ENCODE assay signal across 19 cellular contexts in the genomic region with DNA sequence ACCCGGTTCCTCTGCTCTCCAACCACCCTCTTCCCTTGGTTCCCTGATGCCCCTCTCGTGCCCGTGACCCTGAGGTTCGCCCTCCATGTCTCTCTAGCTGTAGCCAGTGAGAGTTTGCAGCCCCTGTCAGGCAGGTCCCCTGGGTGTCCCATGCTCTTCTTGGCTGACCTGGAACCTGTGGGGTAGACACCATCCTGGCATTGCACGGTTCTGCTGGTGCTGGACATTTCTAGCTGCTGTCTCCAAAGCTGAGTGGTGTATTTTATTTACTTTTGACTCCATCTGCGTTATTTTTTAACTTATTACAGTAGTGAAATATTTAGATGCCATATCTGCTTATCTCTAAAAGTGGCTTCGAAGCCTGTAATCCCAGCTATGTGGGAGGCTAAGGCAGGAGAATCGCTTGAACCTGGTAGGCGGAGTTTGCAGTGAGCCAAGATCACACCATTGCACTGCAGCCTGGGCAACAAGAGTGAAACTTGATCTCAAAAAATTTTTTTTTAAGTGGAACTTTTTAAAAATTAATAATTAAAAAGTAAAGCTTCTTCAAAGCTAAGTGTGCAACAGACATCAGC. TPM values are rescaled to one million over a fixed set of nuclear protein-coding genes. Genes with fewer than 3 reads are reported as not detected.
DNase-seq lines count a peak whose midpoint lies in the region; ATAC-seq and TF ChIP-seq lines count a peak whose summit lies in the region.
"Had no signal": no experiment of that assay in that cellular context is flagged by ENCODE, and none has a peak within 500 bp of the region (broad histone marks: within the 10 kb centered on the region; RNA-seq: fewer than 3 reads in every experiment).

No MANE protein-coding gene starts in this region.

- H3K27ac Mint-ChIP-seq in activated CD8-positive, alpha-beta memory T cell treated with anti-CD3 and anti-CD28 coated beads, Interleukin-2, amount 10 ng/mL, durations not matched to agents 7 days and 5 days: no peak overlapping the region
- H3K27ac Mint-ChIP-seq in nephron progenitor cell: peak overlapping the region; percentile 16
- H3K27ac Mint-ChIP-seq: CD4-positive, alpha-beta T cell had no signal

- no peaks in the 10 kb centered on the region for H3K9me3 Mint-ChIP-seq in activated CD8-positive, alpha-beta memory T cell treated with anti-CD3 and anti-CD28 coated beads, Interleukin-2, amount 10 ng/mL, durations not matched to agents 7 days and 5 days (ENCODE audit: low read depth)
- peaks cover 10% of the 10 kb centered on the region for H3K9me3 Mint-ChIP-seq in nephron progenitor cell
- H3K9me3 Mint-ChIP-seq: CD4-positive, alpha-beta T cell had no signal

- CTCF ChIA-PET in activated CD8-positive, alpha-beta memory T cell treated with anti-CD3 and anti-CD28 coated beads, Interleukin-2, amount 10 ng/mL, durations not matched to agents 7 days and 5 days (lab: Charles Lee): interaction anchor here (1.0 kb wide), 1 partner anchor 16 kb away, joined by 4 read pairs; no protein-coding TSS in a partner anchor

- no peak for ATAC-seq in activated CD8-positive, alpha-beta memory T cell treated with anti-CD3 and anti-CD28 coated beads, Interleukin-2, amount 10 ng/mL, durations not matched to agents 7 days and 5 days
- no peak for ATAC-seq in HG02610 (IDR thresholded peaks at IDR 0.05; ENCODE audit: unreplicated experiment)
- ATAC-seq: HCT116 had no signal

- DNase-seq in activated CD8-positive, alpha-beta memory T cell treated with anti-CD3 and anti-CD28 coated beads for 24 hours: peak; percentile 43
- DNase-seq in activated CD8-positive, alpha-beta memory T cell treated with anti-CD3 and anti-CD28 coated beads, Interleukin-2, amount 10 ng/mL, durations not matched to agents 7 days and 5 days: no peak
- DNase-seq in amniotic epithelial cell (ENCODE audit: low read depth) (peak; percentile 63), nephron progenitor cell (no peak), ureter (ENCODE audit: low spot score) (peak; percentile 25), NCI-H345 treated with DMSO at 0.1 percent for 48 hours (lab: John Stamatoyannopoulos, UW; ENCODE audit: unreplicated experiment) (no peak), glomerular visceral epithelial cell (ENCODE audit: extremely low spot score) (no peak)
- DNase-seq: CD4-positive, alpha-beta T cell; DMS53; GOT3; KBM-7; NCI-H1105; NCI-H2081; NCI-H2171 treated with DMSO at 0.1 percent for 48 hours; NCI-H748 treated with DMSO at 0.1 percent for 48 hours; OCI-M1; SIG-M5 had no signal

- peaks cover 4% of the 10 kb centered on the region for H3K4me1 Mint-ChIP-seq in activated CD8-positive, alpha-beta memory T cell treated with anti-CD3 and anti-CD28 coated beads, Interleukin-2, amount 10 ng/mL, durations not matched to agents 7 days and 5 days
- H3K4me1 Mint-ChIP-seq in nephron progenitor cell: peaks cover 11% of the 10 kb centered on the region

- H3K27me3 Mint-ChIP-seq in activated CD8-positive, alpha-beta memory T cell treated with anti-CD3 and anti-CD28 coated beads, Interleukin-2, amount 10 ng/mL, durations not matched to agents 7 days and 5 days: no peaks in the 10 kb centered on the region
- H3K27me3 Mint-ChIP-seq in nephron progenitor cell (ENCODE audit: low read depth, poor library complexity): peaks cover 3% of the 10 kb centered on the region
- H3K27me3 Mint-ChIP-seq: CD4-positive, alpha-beta T cell had no signal

- peaks cover 5% of the 10 kb centered on the region for H3K36me3 Mint-ChIP-seq in activated CD8-positive, alpha-beta memory T cell treated with anti-CD3 and anti-CD28 coated beads, Interleukin-2, amount 10 ng/mL, durations not matched to agents 7 days and 5 days
- H3K36me3 Mint-ChIP-seq in nephron progenitor cell (ENCODE audit: low read depth): peaks cover 27% of the 10 kb centered on the region

- H3K4me3 Mint-ChIP-seq in activated CD8-positive, alpha-beta memory T cell treated with anti-CD3 and anti-CD28 coated beads, Interleukin-2, amount 10 ng/mL, durations not matched to agents 7 days and 5 days: no peak overlapping the region
- H3K4me3 Mint-ChIP-seq in nephron progenitor cell: no peak overlapping the region
- H3K4me3 Mint-ChIP-seq: CD4-positive, alpha-beta T cell had no signal

- no peak for TF ChIP-seq CTCF in nephron progenitor cell (IDR thresholded peaks at IDR 0.05)

RNA-seq across cellular contexts. Expression of a gene that starts 12.5 kb away (rescaled TPM):
- total RNA-seq in activated CD8-positive, alpha-beta memory T cell treated with anti-CD3 and anti-CD28 coated beads, Interleukin-2, amount 10 ng/mL, durations not matched to agents 7 days and 5 days: 10 to 100 TPM; 37.6 to 42.0 TPM
- total RNA-seq in ureter: 53.3 TPM

RNA-seq across cellular contexts. Expression of a gene that starts 39.8 kb away (rescaled TPM):
- total RNA-seq in activated CD8-positive, alpha-beta memory T cell treated with anti-CD3 and anti-CD28 coated beads, Interleukin-2, amount 10 ng/mL, durations not matched to agents 7 days and 5 days: 10 to 100 TPM; 28.4 to 36.8 TPM
- 109 TPM for total RNA-seq in ureter

Comparison
In these comparisons a context has a peak if more than half of its experiments do, and no peak if none do; other contexts are left out.
1. DNase-seq: peak in activated CD8-positive, alpha-beta memory T cell treated with anti-CD3 and anti-CD28 coated beads for 24 hours (single experiment), amniotic epithelial cell (single experiment) and ureter (single experiment); none in activated CD8-positive, alpha-beta memory T cell treated with anti-CD3 and anti-CD28 coated beads, Interleukin-2, amount 10 ng/mL, durations not matched to agents 7 days and 5 days (single experiment), nephron progenitor cell (single experiment), NCI-H345 treated with DMSO at 0.1 percent for 48 hours (single experiment) and glomerular visceral epithelial cell (single experiment).